10 cellular contexts compared by ENCODE assay signal in the genomic region with DNA sequence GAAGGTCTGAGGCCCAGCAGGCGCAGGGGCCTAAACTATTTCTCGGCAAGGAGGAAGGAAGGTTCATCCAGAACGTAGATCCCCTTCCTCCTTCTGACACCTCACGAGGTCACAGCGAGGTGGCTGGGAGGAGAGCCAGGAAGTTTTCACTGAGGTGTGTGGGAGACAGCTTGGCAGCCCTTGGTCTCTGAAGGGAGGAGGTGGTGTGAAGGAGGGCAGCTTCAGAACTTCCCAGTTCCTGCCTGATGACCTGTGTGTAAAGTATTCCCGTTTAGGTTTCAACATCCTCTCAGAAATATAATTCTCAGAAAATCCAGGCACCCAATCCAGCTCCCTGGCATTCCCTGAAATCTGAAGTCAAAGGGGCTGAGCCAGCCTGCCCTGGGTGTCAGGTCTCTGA. TPM values are rescaled to one million over a fixed set of nuclear protein-coding genes. Genes with fewer than 3 reads are reported as not detected.
A peak's percentile ranks its signal among the peaks of the same experiment; 100 is the strongest.
DNase-seq lines count a peak whose midpoint lies in the region; TF ChIP-seq lines count a peak whose summit lies in the region.
"Not testable (repeated sequence)": the region's sequence is repeated elsewhere in the genome, so short reads cannot be mapped to it uniquely, and the experiment has no call there.
"Had no signal": no experiment of that assay in that cellular context is flagged by ENCODE, and none has a peak within 500 bp of the region (broad histone marks: within the 10 kb centered on the region; RNA-seq: fewer than 3 reads in every experiment).

No MANE protein-coding gene starts in this region.

- peak overlapping the region; percentile 92 for H3K4me3 Mint-ChIP-seq in endodermal cell

- CTCF ChIA-PET in PC-9 (lab: Charles Lee): not testable (repeated sequence)

- POLR2A ChIA-PET in PC-9 (lab: Charles Lee; ENCODE audit: unreplicated experiment): not testable (repeated sequence)

- not testable (repeated sequence) for H4K20me1 ChIP-seq in PC-9 (ENCODE audit: insufficient read depth)

- H3K9me2 ChIP-seq in PC-9 (ENCODE audit: insufficient read depth): not testable (repeated sequence)

- not testable (repeated sequence) for H3K79me2 ChIP-seq in PC-9 (ENCODE audit: low read depth)

- H3K4me1 Mint-ChIP-seq in endodermal cell: peaks cover 25% of the 10 kb centered on the region

- H3K4me2 ChIP-seq in PC-9: peak overlapping the region; percentile 18; the same call in 1 of the 2 replicates

- H3K27me3 ChIP-seq in HUES48 (ENCODE audit: control insufficient read depth, insufficient read depth, low read length); PC-9 (ENCODE audit: insufficient read depth, low read depth); endodermal cell (ENCODE audit: control insufficient read depth, insufficient read depth, low read length, poor library complexity, severe bottlenecking): not testable (repeated sequence)

- H2AFZ ChIP-seq in PC-9: not testable (repeated sequence)

- DNase-seq in EL (peak; percentile 38), PC-9 (peak; percentile 45 to 65), endodermal cell (peak; percentile 62), fibroblast of the aortic adventitia (ENCODE audit: low read depth) (peak; percentile 22), left kidney (ENCODE audit: low read depth, low spot score) (peak; percentile 48), renal cortical epithelial cell (ENCODE audit: low read depth) (peak; percentile 9)

- not testable (repeated sequence) for H3F3A ChIP-seq in PC-9 (ENCODE audit: insufficient read depth, low read depth)

- intact Hi-C loops in PC-9 (cut with micrococcal nuclease; ENCODE audit: unreplicated experiment): not testable (repeated sequence)

- H3K36me3 ChIP-seq in HUES48 (ENCODE audit: control insufficient read depth, insufficient read depth, low read length); PC-9 (ENCODE audit: low read depth); endodermal cell (ENCODE audit: control insufficient read depth, insufficient read depth, low read length): not testable (repeated sequence)

- H3K9me3 ChIP-seq in HUES48 (ENCODE audit: control insufficient read depth, insufficient read depth, low read length); PC-9 (ENCODE audit: insufficient read depth, low read depth); endodermal cell (ENCODE audit: control insufficient read depth, low read length): not testable (repeated sequence)

- BruUV-seq in PC-9 (replicated peaks; lab: Mats Ljungman, UMichigan): not testable (repeated sequence)

- not testable (repeated sequence) for H3K27me3 Mint-ChIP-seq in endodermal cell (ENCODE audit: insufficient read depth)

- peaks cover 16% of the 10 kb centered on the region for H3K4me1 ChIP-seq in HUES48 (ENCODE audit: control insufficient read depth, insufficient read depth, low read length)
- H3K4me1 ChIP-seq in PC-9 (replicated peaks; ENCODE audit: insufficient read depth): peaks cover 11% of the 10 kb centered on the region; the same call in 1 of the 2 replicates
- not testable (repeated sequence) for H3K4me1 ChIP-seq in endodermal cell (ENCODE audit: control insufficient read depth, insufficient read depth, low read length)

- peak overlapping the region; percentile 81 for H3K27ac ChIP-seq in HUES48 (ENCODE audit: low read depth, low read length)
- H3K27ac ChIP-seq in PC-9: 0 out of 2 replicates have a peak overlapping the region, but pooled peaks have one; percentile 41
- H3K27ac ChIP-seq in endodermal cell (ENCODE audit: low read depth, low read length): not testable (repeated sequence)

- peak overlapping the region; percentile 97 for H3K27ac Mint-ChIP-seq in endodermal cell

- not testable (repeated sequence) for TF ChIP-seq CTCF in PC-9 (conservative IDR thresholded peaks at IDR 0.05); endodermal cell (conservative IDR thresholded peaks at IDR 0.05); fibroblast of the aortic adventitia (IDR thresholded peaks at IDR 0.05; ENCODE audit: insufficient read depth, low read length)

- H3K9me3 Mint-ChIP-seq in endodermal cell: not testable (repeated sequence)

- H3K36me3 Mint-ChIP-seq in endodermal cell (ENCODE audit: low read depth): peaks cover 23% of the 10 kb centered on the region

- H3K4me3 ChIP-seq in HUES48 (ENCODE audit: low read depth, low read length); PC-9; fibroblast of the aortic adventitia (ENCODE audit: low read depth, low read length): not testable (repeated sequence)
- H3K4me3 ChIP-seq in endodermal cell (ENCODE audit: low read length): peak overlapping the region; percentile 71

- not testable (repeated sequence) for H3K9ac ChIP-seq in HUES48 (ENCODE audit: low read depth, low read length)
- peak overlapping the region; percentile 57 for H3K9ac ChIP-seq in endodermal cell (ENCODE audit: extremely low read depth, low read length, poor library complexity, severe bottlenecking)

- 100% methylated on average over 1 of the region's 6 CpGs; no CpG with 5 or more reads in 1 of the 2 experiments for WGBS in endodermal cell (ENCODE audit: insufficient coverage in 1 of 2, insufficient read length in 1 of 2), 2 experiments

RNA-seq across cellular contexts. Expression of a gene that starts 22.9 kb away (rescaled TPM):
- 2.2 and 2.6 TPM in 2 replicates for total RNA-seq in PC-9 (2021)
- 10 to 100 TPM in 1 of 2 donors, 1 to 10 TPM in 1; 5.2 to 10.1 TPM for total RNA-seq in endodermal cell
- polyA plus RNA-seq in endodermal cell (2013, experiment 1 of 2): 0.93 TPM
- polyA plus RNA-seq in endodermal cell (2013, experiment 2 of 2): 0.87 TPM
- 0.54 TPM in 1 of 2 replicates, not detected in the other for total RNA-seq in fibroblast of the aortic adventitia (ENCODE audit: low replicate concordance)
- total RNA-seq in renal cortical epithelial cell: 0.55 TPM in 1 of 2 replicates, not detected in the other
- total RNA-seq: A673, SK-MEL-5 had no signal
- polyA plus RNA-seq: CD14-positive monocyte had no signal

Comparison
In these comparisons a context has a peak if more than half of its experiments do, and no peak if none do; other contexts are left out.
1. DNase-seq: peak in every context shown above with its lines; median percentile 62 in endodermal cell; 55 in PC-9; 48 in left kidney; 38 in EL; 22 in fibroblast of the aortic adventitia; 9 in renal cortical epithelial cell.